ENCODE assay signal across 27 cellular contexts in genomic region chr20:41205313-41205712, GRCh38.
DNase-seq lines count a peak whose midpoint lies in the region; FAIRE-seq and TF ChIP-seq lines count a peak whose summit lies in the region.
"Had no signal": no experiment of that assay in that cellular context is flagged by ENCODE, and none has a peak within 500 bp of the region (broad histone marks: within the 10 kb centered on the region; RNA-seq: fewer than 3 reads in every experiment).

No MANE protein-coding gene starts in this region.

- intact Hi-C loops in breast epithelium (cut with DNase I; ENCODE audit: low total_unique reads) = no loop called here
- intact Hi-C loops in mammary epithelial cell (cut with micrococcal nuclease) = no loop called here

- H4K20me1 ChIP-seq in mammary epithelial cell (ENCODE audit: insufficient read depth, low read length) = no peaks in the 10 kb centered on the region

- H2AFZ ChIP-seq in mammary epithelial cell (ENCODE audit: low read depth, low read length) = no peak overlapping the region

- no peak for TF ChIP-seq POLR2A in breast epithelium (IDR thresholded peaks at IDR 0.05)

- dilution Hi-C loops in mammary epithelial cell (cut with HindIII; ENCODE audit: low sequenced_read_pairs) = no loop called here

- H3K4me3 ChIP-seq in breast epithelium = no peak overlapping the region
- no peak overlapping the region for H3K4me3 ChIP-seq in mammary epithelial cell (replicated peaks in 1 of 3; ENCODE audit: insufficient read depth in 1 of 3, low read depth in 2 of 3, low read length in 3 of 3)
- H3K4me3 ChIP-seq: coronary artery, K562, SJCRH30 had no signal

- in situ Hi-C loops in mammary epithelial cell (cut with MboI; ENCODE audit: low sequenced_read_pairs in 2 of 2) = no loop called here

- FAIRE-seq in frontal cortex (lab: Jason Lieb, UNC) = peak; percentile 56
- FAIRE-seq: K562, TTC549 had no signal

- BruUV-seq in mammary epithelial cell (replicated peaks; lab: Mats Ljungman, UMichigan) = no TSS peak

- H3K9ac ChIP-seq in mammary epithelial cell (ENCODE audit: insufficient read depth, low read length) = no peak overlapping the region

- H3K9me3 ChIP-seq in breast epithelium (no peaks in the 10 kb centered on the region), mammary epithelial cell (replicated peaks; ENCODE audit: insufficient read depth, low read length) (no peaks in the 10 kb centered on the region)
- H3K9me3 ChIP-seq: SJCRH30 had no signal

- H3K36me3 ChIP-seq in breast epithelium (no peaks in the 10 kb centered on the region), mammary epithelial cell (ENCODE audit: insufficient read depth, low read length) (peaks cover 10% of the 10 kb centered on the region)
- H3K36me3 ChIP-seq: SJCRH30 had no signal

- TF ChIP-seq CTCF in breast epithelium (IDR thresholded peaks at IDR 0.05) (no peak), mammary epithelial cell (conservative IDR thresholded peaks at IDR 0.05 in 1 of 2, IDR thresholded peaks at IDR 0.05 in 1 of 2; ENCODE audit: extremely low read depth in 1 of 2, insufficient read depth in 1 of 2, low read depth in 1 of 2, low read length in 2 of 2) (no peak)

- CTCF ChIA-PET in mammary epithelial cell (lab: Charles Lee; ENCODE audit: low non-redundant PET) = no interaction called here

- no peaks in the 10 kb centered on the region for H3K4me1 ChIP-seq in breast epithelium
- H3K4me1 ChIP-seq in mammary epithelial cell (ENCODE audit: insufficient read depth, low read length) = no peaks in the 10 kb centered on the region
- H3K4me1 ChIP-seq: SJCRH30 had no signal

- WGBS in mammary epithelial cell (ENCODE audit: low coverage, missing lambda C conversion rate) = 92% methylated on average over 9 of the region's 11 CpGs

- no peak overlapping the region for H3K4me2 ChIP-seq in mammary epithelial cell (ENCODE audit: insufficient read depth, low read depth, low read length)

- H3K79me2 ChIP-seq in mammary epithelial cell (ENCODE audit: insufficient read depth, low read length) = peaks cover 3% of the 10 kb centered on the region

- DNase-seq in breast epithelium (ENCODE audit: low spot score in 2 of 2) (no peak), mammary epithelial cell (no peak), frontal cortex (ENCODE audit: low spot score in 2 of 2) (peak in 1 of 2 donors; percentile 20), medulla oblongata (ENCODE audit: extremely low spot score) (peak; percentile 92), activated T-cell treated with anti-CD3 and anti-CD28 coated beads for 4 hours (no peak), iPS-NIHi11 (ENCODE audit: low spot score) (no peak)
- no peak for DNase-seq in activated CD4-positive, alpha-beta T cell treated with anti-CD3 and anti-CD28 coated beads for 48 hours
- DNase-seq: activated CD4-positive, CD25-positive, alpha-beta regulatory T cell treated with anti-CD3 and anti-CD28 coated beads, Interleukin-2, amount 50 U/mL, for 72 hours; activated CD8-positive, alpha-beta T cell treated with anti-CD3 and anti-CD28 coated beads for 36 hours; activated effector memory CD4-positive, alpha-beta T cell treated with anti-CD3 and anti-CD28 coated beads, Interleukin-2, amount 50 U/mL, for 16 hours; activated naive CD8-positive, alpha-beta T cell treated with anti-CD3 and anti-CD28 coated beads, Interleukin-2, amount 10 ng/mL, durations not matched to agents 7 days and 5 days; CD4-positive, alpha-beta T cell; endodermal cell; kidney glomerular epithelial cell; NCI-H1092 treated with DMSO at 0.1 percent for 48 hours; NCI-H1930; NCI-H2227 treated with DMSO at 0.1 percent for 48 hours; NCI-H526 treated with DMSO at 0.1 percent for 48 hours; SJCRH30; stimulated activated CD4-positive, alpha-beta T cell treated with anti-CD3 and anti-CD28 coated beads, Interleukin-15, amount 100 ng/mL, for 24 hours; stimulated activated naive CD4-positive, alpha-beta T cell treated with Interleukin-2 at 50 U/mL for 16 hours; T-cell had no signal

- H3K27ac ChIP-seq in breast epithelium (peak overlapping the region; percentile 25 to 33), mammary epithelial cell (ENCODE audit: insufficient read depth, low read depth, low read length) (no peak overlapping the region), temporal lobe (ENCODE audit: low read depth, low read length) (peak overlapping the region; percentile 100)
- H3K27ac ChIP-seq: 22Rv1, SJCRH30 had no signal

- H3K27me3 ChIP-seq in breast epithelium (no peaks in the 10 kb centered on the region), mammary epithelial cell (ENCODE audit: insufficient read depth, low read length) (no peaks in the 10 kb centered on the region)
- H3K27me3 ChIP-seq: SJCRH30 had no signal
